Comparison of ENCODE assay signal across 7 cellular contexts in genomic region chr3:6577584-6577983, GRCh38.
"Had no signal": no experiment of that assay in that cellular context is flagged by ENCODE, and none has a peak within 500 bp of the region (broad histone marks: within the 10 kb centered on the region; RNA-seq: fewer than 3 reads in every experiment).

No MANE protein-coding gene starts in this region.

- H3K4me2 ChIP-seq: GM23338 had no signal

- H3K36me3 Mint-ChIP-seq: IgD-negative memory B cell had no signal

- H3K4me3 Mint-ChIP-seq: GM23338, H9, IgD-negative memory B cell had no signal

- H3K4me3 ChIP-seq: GM23338 had no signal

- H2AFZ ChIP-seq: GM23338 had no signal

- ATAC-seq: GM23338, HepG2 had no signal

- H3K27ac ChIP-seq: HL-60 had no signal

- DNase-seq: H9, HCEC 1CT, KG1 had no signal

- H3K27ac Mint-ChIP-seq: GM23338, H9, IgD-negative memory B cell had no signal

- H3K27me3 Mint-ChIP-seq: IgD-negative memory B cell had no signal

- H3K4me1 Mint-ChIP-seq: GM23338, H9, IgD-negative memory B cell had no signal
